ENCODE assay signal across 20 cellular contexts in the genomic region with DNA sequence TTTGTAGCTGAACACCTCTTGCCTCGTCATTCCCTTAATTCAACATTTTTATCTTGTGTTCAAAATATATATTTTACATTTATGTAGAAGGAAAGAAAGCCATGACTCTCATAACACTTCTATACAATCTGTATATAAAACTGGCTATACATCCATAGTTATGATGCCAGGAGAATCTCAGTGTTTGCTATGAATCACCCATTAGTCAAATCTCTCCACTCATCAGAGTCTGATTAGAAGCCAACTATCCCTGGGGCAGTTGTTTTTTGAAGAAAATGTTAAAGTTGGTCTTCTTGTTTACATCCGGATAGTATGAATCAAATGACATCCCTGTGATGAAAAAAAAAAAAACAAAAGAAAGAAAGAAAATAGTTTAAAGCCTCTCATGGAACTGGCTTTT.
DNase-seq lines count a peak whose midpoint lies in the region; ATAC-seq and TF ChIP-seq lines count a peak whose summit lies in the region.
"Had no signal": no experiment of that assay in that cellular context is flagged by ENCODE, and none has a peak within 500 bp of the region (broad histone marks: within the 10 kb centered on the region; RNA-seq: fewer than 3 reads in every experiment).

No MANE protein-coding gene starts in this region.

- H3K79me2 ChIP-seq in SK-N-SH (ENCODE audit: insufficient read depth): no peaks in the 10 kb centered on the region

- CTCF ChIA-PET in SK-N-SH (lab: Yijun Ruan, JAX): interaction anchor here (1.4 kb wide), 1 partner anchor 55 kb away, joined by 4 read pairs; no protein-coding TSS in a partner anchor
- CTCF ChIA-PET in RWPE1 (lab: Yijun Ruan, JAX): no interaction called here

- DNase-seq in SK-N-SH: peak; percentile 7
- peak; percentile 58 for DNase-seq in RWPE1 (ENCODE audit: low spot score)
- DNase-seq in fibroblast of gingiva (ENCODE audit: low read depth): peak; percentile 46
- peak; percentile 4 for DNase-seq in skeletal muscle cell (ENCODE audit: low read depth)
- no peak for DNase-seq in HK-2 (ENCODE audit: unreplicated experiment)
- DNase-seq in prostate gland (ENCODE audit: low spot score): no peak
- DNase-seq: activated CD8-positive, alpha-beta T cell treated with anti-CD3 and anti-CD28 coated beads for 36 hours; activated T-cell treated with anti-CD3 and anti-CD28 coated beads, Interleukin-2, amount 50 U/mL, for 48 hours; dermis blood vessel endothelial cell; DND-41; KBM-7; left lung; NCI-H1417; right lobe of liver; RPMI8226; stomach had no signal

- no peak overlapping the region for H3K4me3 ChIP-seq in SK-N-SH (ENCODE audit: low read depth in 2 of 2, low read length in 1 of 2)
- no peak overlapping the region for H3K4me3 ChIP-seq in skeletal muscle cell (ENCODE audit: low read depth, low read length)
- H3K4me3 ChIP-seq in prostate gland: no peak overlapping the region
- H3K4me3 ChIP-seq: left lung, right lobe of liver, stomach had no signal

- no peaks in the 10 kb centered on the region for H3K9me3 ChIP-seq in SK-N-SH
- no peaks in the 10 kb centered on the region for H3K9me3 ChIP-seq in prostate gland
- H3K9me3 ChIP-seq: left lung, right lobe of liver, stomach had no signal

- H3K9ac ChIP-seq in SK-N-SH: no peak overlapping the region

- H3K9me2 ChIP-seq in SK-N-SH: no peaks in the 10 kb centered on the region

- no peaks in the 10 kb centered on the region for H4K20me1 ChIP-seq in SK-N-SH (ENCODE audit: insufficient read depth)

- H3K4me1 ChIP-seq in SK-N-SH (ENCODE audit: control insufficient read depth in 1 of 2, insufficient read depth in 2 of 2, low read depth in 1 of 2, low read length in 1 of 2): peaks cover 7 to 10% of the 10 kb centered on the region in 2 experiments; a peak in 2 of 4 replicates
- no peaks in the 10 kb centered on the region for H3K4me1 ChIP-seq in prostate gland (replicated peaks)
- H3K4me1 ChIP-seq: left lung, right lobe of liver, stomach had no signal

- TF ChIP-seq CTCF in SK-N-SH (IDR thresholded peaks at IDR 0.05) (no peak), RWPE1 (conservative IDR thresholded peaks at IDR 0.05; ENCODE audit: low read depth) (no peak), prostate gland (IDR thresholded peaks at IDR 0.05) (no peak)

- intact Hi-C loops in prostate gland (cut with DNase I): no loop called here

- H2AFZ ChIP-seq in SK-N-SH (ENCODE audit: low read depth): no peak overlapping the region

- no peak for TF ChIP-seq RAD21 in SK-N-SH (IDR thresholded peaks at IDR 0.05; ENCODE audit: low read length)

- H3K4me2 ChIP-seq in SK-N-SH: no peak overlapping the region

- TF ChIP-seq POLR2A in prostate gland (IDR thresholded peaks at IDR 0.05): no peak

- ATAC-seq in SK-N-SH treated with all-trans-retinoic acid at 6 μM for 48 hours (no peak), GM21786 (IDR thresholded peaks at IDR 0.05; ENCODE audit: unreplicated experiment) (no peak)
- ATAC-seq: activated CD8-positive, alpha-beta T cell treated with anti-CD3 and anti-CD28 coated beads for 36 hours; left lung; right lobe of liver had no signal

- 11% methylated on average over 2 of the region's 2 CpGs for WGBS in SK-N-SH (ENCODE audit: low lambda C conversion rate)
- WGBS in prostate gland: 68% methylated on average over 2 of the region's 2 CpGs

- no peak; a peak in 1 of 4 replicates for TF ChIP-seq EP300 in SK-N-SH (IDR thresholded peaks at IDR 0.05; ENCODE audit: borderline replicate concordance in 1 of 2, low read depth in 1 of 2, low read length in 1 of 2)

- POLR2A ChIA-PET in SK-N-SH (lab: Yijun Ruan, JAX) (no interaction called here), RWPE1 (lab: Yijun Ruan, JAX; ENCODE audit: low non-redundant PET) (no interaction called here)

- H3F3A ChIP-seq in SK-N-SH (replicated peaks; ENCODE audit: insufficient read depth): no peaks in the 10 kb centered on the region

- no peak overlapping the region; a peak in 1 of 4 replicates for H3K27ac ChIP-seq in SK-N-SH (ENCODE audit: low read depth in 2 of 2, low read length in 1 of 2)
- H3K27ac ChIP-seq in RWPE1: no peak overlapping the region
- H3K27ac ChIP-seq in prostate gland: no peak overlapping the region
- H3K27ac ChIP-seq: HL-60, left lung, right lobe of liver, stomach, VCaP had no signal

- H3K27me3 ChIP-seq in SK-N-SH (ENCODE audit: insufficient read depth) (no peaks in the 10 kb centered on the region), prostate gland (replicated peaks; ENCODE audit: insufficient read depth) (no peaks in the 10 kb centered on the region)
- H3K27me3 ChIP-seq: left lung, right lobe of liver, stomach had no signal

- no peaks in the 10 kb centered on the region for H3K36me3 ChIP-seq in SK-N-SH (replicated peaks in 1 of 2; ENCODE audit: control insufficient read depth in 1 of 2, insufficient read depth in 2 of 2, low read length in 1 of 2)
- no peaks in the 10 kb centered on the region for H3K36me3 ChIP-seq in prostate gland
- H3K36me3 ChIP-seq: left lung, right lobe of liver had no signal

TF ChIP-seq in SK-N-SH, 30 proteins besides CTCF, POLR2A, EP300 and RAD21:
- TF ChIP-seq, protein P1, sequence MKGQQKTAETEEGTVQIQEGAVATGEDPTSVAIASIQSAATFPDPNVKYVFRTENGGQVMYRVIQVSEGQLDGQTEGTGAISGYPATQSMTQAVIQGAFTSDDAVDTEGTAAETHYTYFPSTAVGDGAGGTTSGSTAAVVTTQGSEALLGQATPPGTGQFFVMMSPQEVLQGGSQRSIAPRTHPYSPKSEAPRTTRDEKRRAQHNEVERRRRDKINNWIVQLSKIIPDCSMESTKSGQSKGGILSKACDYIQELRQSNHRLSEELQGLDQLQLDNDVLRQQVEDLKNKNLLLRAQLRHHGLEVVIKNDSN (IDR thresholded peaks at IDR 0.05; ENCODE audit: borderline replicate concordance, low read depth): no peak
- TF ChIP-seq, protein P2, sequence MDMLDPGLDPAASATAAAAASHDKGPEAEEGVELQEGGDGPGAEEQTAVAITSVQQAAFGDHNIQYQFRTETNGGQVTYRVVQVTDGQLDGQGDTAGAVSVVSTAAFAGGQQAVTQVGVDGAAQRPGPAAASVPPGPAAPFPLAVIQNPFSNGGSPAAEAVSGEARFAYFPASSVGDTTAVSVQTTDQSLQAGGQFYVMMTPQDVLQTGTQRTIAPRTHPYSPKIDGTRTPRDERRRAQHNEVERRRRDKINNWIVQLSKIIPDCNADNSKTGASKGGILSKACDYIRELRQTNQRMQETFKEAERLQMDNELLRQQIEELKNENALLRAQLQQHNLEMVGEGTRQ (IDR thresholded peaks at IDR 0.05; ENCODE audit: borderline replicate concordance, low read depth, low read length): no peak
- TF ChIP-seq FOXM1 (IDR thresholded peaks at IDR 0.05; ENCODE audit: low read depth) (no peak), NFIC (IDR thresholded peaks at IDR 0.05; ENCODE audit: borderline replicate concordance) (no peak), SIN3A (IDR thresholded peaks at IDR 0.05; ENCODE audit: borderline replicate concordance, low read depth, low read length) (no peak)

TF ChIP-seq in SK-N-SH treated with all-trans-retinoic acid at 6 μM for 48 hours, 23 proteins besides CTCF, POLR2A, EP300 and RAD21 (continues in another document):
- TF ChIP-seq GLIS3 (CRISPR knock-in tag; IDR thresholded peaks at IDR 0.05) (no peak), PPARA (CRISPR knock-in tag; IDR thresholded peaks at IDR 0.05; ENCODE audit: borderline replicate concordance) (no peak), ZNF8 (CRISPR knock-in tag; IDR thresholded peaks at IDR 0.05) (no peak), OSR1 (CRISPR knock-in tag; IDR thresholded peaks at IDR 0.05) (no peak), BACH2 (CRISPR knock-in tag; IDR thresholded peaks at IDR 0.05; ENCODE audit: borderline replicate concordance) (no peak), POU6F1 (CRISPR knock-in tag; IDR thresholded peaks at IDR 0.05; ENCODE audit: borderline replicate concordance, low read depth) (no peak), RARB (CRISPR knock-in tag; IDR thresholded peaks at IDR 0.05) (no peak), TSHZ2 (CRISPR knock-in tag; IDR thresholded peaks at IDR 0.05) (no peak), ESRRG (CRISPR knock-in tag; IDR thresholded peaks at IDR 0.05) (no peak), ARNTL (CRISPR knock-in tag; IDR thresholded peaks at IDR 0.05; ENCODE audit: borderline replicate concordance, low read depth) (no peak), TCF4 (CRISPR knock-in tag; IDR thresholded peaks at IDR 0.05; ENCODE audit: borderline replicate concordance) (no peak)

Comparison
In these comparisons a context has a peak if more than half of its experiments do, and no peak if none do; other contexts are left out.
1. DNase-seq: peak in SK-N-SH (single experiment), RWPE1 (single experiment), fibroblast of gingiva (single experiment) and skeletal muscle cell (single experiment); none in HK-2 (single experiment) and prostate gland (single experiment).